8 cellular contexts compared by ENCODE assay signal in the genomic region with DNA sequence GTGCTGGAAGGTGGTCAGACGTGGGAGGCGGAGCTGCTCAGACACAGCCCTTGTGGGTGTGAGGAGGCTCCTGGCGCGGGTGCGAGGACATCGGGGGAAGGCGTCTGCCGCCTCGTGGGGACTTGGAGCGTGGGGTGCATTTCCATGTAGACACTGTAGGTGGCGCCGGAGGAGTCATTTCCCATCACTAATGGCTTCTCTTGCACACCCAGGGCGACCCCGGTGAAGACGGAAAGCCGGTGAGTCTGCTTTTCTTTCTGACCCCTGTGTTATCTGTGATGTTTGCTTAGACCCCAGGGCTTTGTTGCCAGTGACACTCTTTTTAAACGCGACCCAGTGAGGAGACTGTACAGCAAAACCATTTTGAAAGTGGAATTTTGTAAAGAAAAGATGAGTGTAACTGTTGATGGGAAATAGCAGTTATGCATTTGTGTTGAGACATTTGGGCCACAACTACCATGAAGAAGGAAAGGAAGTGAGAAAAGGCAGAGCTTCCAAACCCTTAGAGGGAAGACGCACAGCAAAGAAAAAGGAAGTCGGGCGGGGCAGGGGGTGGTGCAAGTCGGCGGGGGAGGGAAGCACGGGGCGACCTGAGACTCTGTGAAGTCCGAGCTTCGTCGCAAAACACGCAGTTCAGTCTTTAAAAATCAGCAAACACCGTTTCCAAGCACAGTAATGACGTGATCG.
DNase-seq lines count a peak whose midpoint lies in the region; ATAC-seq, FAIRE-seq and TF ChIP-seq lines count a peak whose summit lies in the region.

No MANE protein-coding gene starts in this region.

- in situ Hi-C loops in HepG2 (cut with HindIII; ENCODE audit: extremely low pct_ligation_motif_present, low pct_unique_long_range_greater_than_20kb) = no loop called here

- TF ChIP-seq EP300 in HepG2 (IDR thresholded peaks at IDR 0.05; ENCODE audit: low read depth in 2 of 2, low read length in 2 of 2) = no peak
- TF ChIP-seq EP300 in HepG2 (CRISPR knock-in tag; IDR thresholded peaks at IDR 0.05; ENCODE audit: borderline replicate concordance) = no peak

- no peaks in the 10 kb centered on the region for H3K9me3 ChIP-seq in colonic mucosa
- no peaks in the 10 kb centered on the region for H3K9me3 ChIP-seq in HepG2 (ENCODE audit: low read length)

- no peak overlapping the region for H3K4me3 ChIP-seq in colonic mucosa
- no peak overlapping the region for H3K4me3 ChIP-seq in HepG2 (replicated peaks in 1 of 3; ENCODE audit: insufficient read depth in 1 of 3, low read depth in 2 of 3, low read length in 3 of 3)

- H3K27ac ChIP-seq in colonic mucosa = peak overlapping the region; percentile 23
- no peak overlapping the region for H3K27ac ChIP-seq in HepG2 (ENCODE audit: extremely low read length, insufficient read depth, low read length)

- no TSS peak for BruUV-seq in HepG2 (replicated peaks; lab: Mats Ljungman, UMichigan)

- no peak overlapping the region for H2AFZ ChIP-seq in HepG2 (ENCODE audit: low read length)

- TF ChIP-seq RAD21 in HepG2 (CRISPR knock-in tag; IDR thresholded peaks at IDR 0.05) = peak; percentile 58

- peak; percentile 53 for DNase-seq in NCI-H2171 treated with DMSO at 0.1 percent for 48 hours (lab: John Stamatoyannopoulos, UW)
- DNase-seq in activated CD4-positive, alpha-beta T cell treated with anti-CD3 and anti-CD28 coated beads for 48 hours = peak; percentile 88
- peak; percentile 68 for DNase-seq in colonic mucosa
- peak; percentile 48 for DNase-seq in HepG2 (ENCODE audit: low spot score)
- DNase-seq in stimulated activated CD4-positive, alpha-beta T cell treated with anti-CD3 and anti-CD28 coated beads, Interleukin-4, amount 100 ng/mL, for 24 hours = peak; percentile 85

- H3K9ac ChIP-seq in colonic mucosa (ENCODE audit: low read depth in 2 of 2, low read length in 2 of 2) (peak overlapping the region; percentile 3 to 26), HepG2 (ENCODE audit: insufficient read depth, low read depth, low read length) (no peak overlapping the region)

- H3K4me2 ChIP-seq in HepG2 (ENCODE audit: low read depth, low read length) = no peak overlapping the region

- TF ChIP-seq CTCF in GM12874 (IDR thresholded peaks at IDR 0.05; ENCODE audit: insufficient read depth, low read depth, low read length) (peak; percentile 79), colonic mucosa (IDR thresholded peaks at IDR 0.05) (peak; percentile 88), HepG2 (CRISPR knock-in tag; IDR thresholded peaks at IDR 0.05) (peak; percentile 82)

- POLR2A ChIA-PET in HepG2 (lab: Yijun Ruan, JAX) = interaction anchor here (1.0 kb wide), 1 partner anchor 8 kb away, joined by 4 read pairs; no protein-coding TSS in a partner anchor

- WGBS in HepG2 (ENCODE audit: low lambda C conversion rate) = 90% methylated on average over 21 of the region's 32 CpGs

- CTCF ChIA-PET in HepG2 (lab: Yijun Ruan, JAX; ENCODE audit: low intra/inter-chr PET ratio, low total read pairs) = interaction anchor here (1.8 kb wide), 1 partner anchor 118 kb away, joined by 6 read pairs; no protein-coding TSS in a partner anchor

- no peaks in the 10 kb centered on the region for H3K4me1 ChIP-seq in colonic mucosa
- peaks cover 11% of the 10 kb centered on the region for H3K4me1 ChIP-seq in HepG2 (ENCODE audit: insufficient read depth, low read length)

- peak; percentile 21 for FAIRE-seq in HepG2 (lab: Jason Lieb, UNC)

- ATAC-seq in HepG2 (peak; percentile 28), GM18870 (IDR thresholded peaks at IDR 0.05; ENCODE audit: unreplicated experiment) (no peak), HG02678 (IDR thresholded peaks at IDR 0.05; ENCODE audit: unreplicated experiment) (no peak)

- H3K27me3 ChIP-seq in colonic mucosa (no peaks in the 10 kb centered on the region), HepG2 (ENCODE audit: control insufficient read depth in 1 of 2, insufficient read depth in 2 of 2, low read length in 2 of 2) (no peaks in the 10 kb centered on the region)

- TF ChIP-seq POLR2A in HepG2 (IDR thresholded peaks at IDR 0.05; ENCODE audit: insufficient read depth in 1 of 2, low read depth in 2 of 2, low read length in 2 of 2) = no peak

- H3K36me3 ChIP-seq in colonic mucosa (no peaks in the 10 kb centered on the region), HepG2 (replicated peaks in 1 of 2; ENCODE audit: control insufficient read depth in 1 of 2, insufficient read depth in 2 of 2, low read length in 2 of 2) (peaks cover 29 to 71% of the 10 kb centered on the region in 2 experiments)

- H4K20me1 ChIP-seq in HepG2 (ENCODE audit: insufficient read depth, low read length) = no peaks in the 10 kb centered on the region

- H3K79me2 ChIP-seq in HepG2 (ENCODE audit: insufficient read depth, low read length) = peaks cover 9% of the 10 kb centered on the region

- intact Hi-C loops in colonic mucosa (cut with DNase I) (loop anchor here (5.0 kb wide), 1 partner anchor 119 kb away; no protein-coding TSS in a partner anchor), HepG2 (cut with micrococcal nuclease; ENCODE audit: unreplicated experiment) (no loop called here)

TF ChIP-seq in HepG2, 621 proteins besides CTCF, POLR2A, EP300 and RAD21 (continues in another document):
- TF ChIP-seq ZNF512B (CRISPR knock-in tag; IDR thresholded peaks at IDR 0.05; ENCODE audit: borderline replicate concordance) (no peak), SSRP1 (CRISPR knock-in tag; IDR thresholded peaks at IDR 0.05) (no peak), SKI (IDR thresholded peaks at IDR 0.05; ENCODE audit: partially characterized antibody) (peak; percentile 93), ZSCAN30 (CRISPR knock-in tag; IDR thresholded peaks at IDR 0.05) (no peak), ZNF550 (CRISPR knock-in tag; IDR thresholded peaks at IDR 0.05; ENCODE audit: borderline replicate concordance) (no peak), ZKSCAN1 (IDR thresholded peaks at IDR 0.05; ENCODE audit: low read length) (no peak), NKX3-1 (CRISPR knock-in tag; IDR thresholded peaks at IDR 0.05) (no peak), HNRNPH1 (optimal IDR thresholded peaks at IDR 0.05; ENCODE audit: low read depth, low read length) (no peak), ZNF350 (CRISPR knock-in tag; IDR thresholded peaks at IDR 0.05; ENCODE audit: borderline replicate concordance, low read depth) (0 out of 2 replicates have a peak, but pooled peaks have one; percentile 26), ZNF17 (CRISPR knock-in tag; IDR thresholded peaks at IDR 0.05) (no peak), ZNF577 (CRISPR knock-in tag; IDR thresholded peaks at IDR 0.05; ENCODE audit: borderline replicate concordance, low read depth) (no peak), SMAD3 (CRISPR knock-in tag; IDR thresholded peaks at IDR 0.05) (no peak), KDM3A (CRISPR knock-in tag; IDR thresholded peaks at IDR 0.05; ENCODE audit: low read depth) (no peak), YY1 (IDR thresholded peaks at IDR 0.05; ENCODE audit: insufficient read depth, insufficient replicate concordance, low read depth, low read length) (peak; percentile 28), MYNN (CRISPR knock-in tag; IDR thresholded peaks at IDR 0.05; ENCODE audit: low read depth) (no peak), SP4 (CRISPR knock-in tag; IDR thresholded peaks at IDR 0.05) (no peak)
- TF ChIP-seq, protein P1, sequence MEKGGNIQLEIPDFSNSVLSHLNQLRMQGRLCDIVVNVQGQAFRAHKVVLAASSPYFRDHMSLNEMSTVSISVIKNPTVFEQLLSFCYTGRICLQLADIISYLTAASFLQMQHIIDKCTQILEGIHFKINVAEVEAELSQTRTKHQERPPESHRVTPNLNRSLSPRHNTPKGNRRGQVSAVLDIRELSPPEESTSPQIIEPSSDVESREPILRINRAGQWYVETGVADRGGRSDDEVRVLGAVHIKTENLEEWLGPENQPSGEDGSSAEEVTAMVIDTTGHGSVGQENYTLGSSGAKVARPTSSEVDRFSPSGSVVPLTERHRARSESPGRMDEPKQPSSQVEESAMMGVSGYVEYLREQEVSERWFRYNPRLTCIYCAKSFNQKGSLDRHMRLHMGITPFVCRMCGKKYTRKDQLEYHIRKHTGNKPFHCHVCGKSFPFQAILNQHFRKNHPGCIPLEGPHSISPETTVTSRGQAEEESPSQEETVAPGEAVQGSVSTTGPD (CRISPR knock-in tag; IDR thresholded peaks at IDR 0.05) = no peak
- TF ChIP-seq, protein P2, sequence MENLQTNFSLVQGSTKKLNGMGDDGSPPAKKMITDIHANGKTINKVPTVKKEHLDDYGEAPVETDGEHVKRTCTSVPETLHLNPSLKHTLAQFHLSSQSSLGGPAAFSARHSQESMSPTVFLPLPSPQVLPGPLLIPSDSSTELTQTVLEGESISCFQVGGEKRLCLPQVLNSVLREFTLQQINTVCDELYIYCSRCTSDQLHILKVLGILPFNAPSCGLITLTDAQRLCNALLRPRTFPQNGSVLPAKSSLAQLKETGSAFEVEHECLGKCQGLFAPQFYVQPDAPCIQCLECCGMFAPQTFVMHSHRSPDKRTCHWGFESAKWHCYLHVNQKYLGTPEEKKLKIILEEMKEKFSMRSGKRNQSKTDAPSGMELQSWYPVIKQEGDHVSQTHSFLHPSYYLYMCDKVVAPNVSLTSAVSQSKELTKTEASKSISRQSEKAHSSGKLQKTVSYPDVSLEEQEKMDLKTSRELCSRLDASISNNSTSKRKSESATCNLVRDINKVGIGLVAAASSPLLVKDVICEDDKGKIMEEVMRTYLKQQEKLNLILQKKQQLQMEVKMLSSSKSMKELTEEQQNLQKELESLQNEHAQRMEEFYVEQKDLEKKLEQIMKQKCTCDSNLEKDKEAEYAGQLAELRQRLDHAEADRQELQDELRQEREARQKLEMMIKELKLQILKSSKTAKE (CRISPR knock-in tag; IDR thresholded peaks at IDR 0.05; ENCODE audit: borderline replicate concordance) = peak; percentile 54; the same call in 1 of the 2 replicates
